Comparison of ENCODE assay signal across 8 cellular contexts in the genomic region with DNA sequence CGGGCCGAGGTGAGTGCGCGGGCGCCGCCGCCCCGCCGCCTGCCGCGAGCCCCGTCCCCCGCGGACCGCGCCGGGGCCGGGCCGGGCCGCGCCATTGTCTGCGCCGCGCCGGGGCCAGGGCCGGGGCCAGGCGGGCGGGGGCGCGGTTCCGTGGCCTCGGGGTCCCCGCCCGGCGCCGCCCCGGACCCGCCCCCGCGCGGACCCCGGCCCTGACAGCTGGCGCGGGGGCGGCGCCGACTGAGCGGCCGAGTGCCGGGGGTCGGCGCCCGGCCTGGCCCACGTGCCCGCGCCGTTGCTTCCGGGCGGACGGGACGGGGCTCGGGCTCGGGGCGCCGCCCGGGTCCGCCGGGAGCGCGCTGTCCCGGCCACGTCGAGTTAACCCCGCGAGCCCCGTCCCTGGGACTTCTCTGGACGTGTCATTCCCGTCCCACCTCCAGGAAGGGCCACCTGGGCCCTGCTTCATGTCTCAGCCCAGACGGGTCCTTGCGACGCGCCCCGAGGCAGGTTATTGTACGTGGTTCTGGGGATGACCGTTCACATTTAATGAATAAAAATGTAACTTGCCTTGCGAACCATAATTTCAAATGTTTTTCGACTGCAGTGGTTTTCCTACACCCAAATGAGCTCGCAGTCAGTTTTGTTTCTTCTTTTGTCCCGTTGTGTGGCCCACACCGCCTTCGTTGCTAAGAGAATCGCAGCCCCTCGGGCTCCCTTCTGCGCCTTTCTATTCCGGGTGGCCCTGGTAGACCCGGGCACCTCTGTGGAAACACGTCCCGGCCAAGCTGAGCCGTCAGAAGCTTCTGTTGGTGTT. TPM values are rescaled to one million over a fixed set of nuclear protein-coding genes. Genes with fewer than 3 reads are reported as not detected.
A peak's percentile ranks its signal among the peaks of the same experiment; 100 is the strongest.
DNase-seq lines count a peak whose midpoint lies in the region; ATAC-seq and TF ChIP-seq lines count a peak whose summit lies in the region.

No MANE protein-coding gene starts in this region.

- H3K4me1 ChIP-seq in psoas muscle, result peaks cover 21% of the 10 kb centered on the region

- H3K9me3 ChIP-seq in psoas muscle, result no peaks in the 10 kb centered on the region

- peak overlapping the region; percentile 74 for H3K4me3 ChIP-seq in psoas muscle

- peaks cover 0 to 1% of the 10 kb centered on the region in 2 donors for H3K36me3 Mint-ChIP-seq in activated T-cell treated with anti-CD3 and anti-CD28 coated beads, Interleukin-2, amount 50 U/mL, for 72 hours (ENCODE audit: insufficient read depth in 2 of 2)
- H3K36me3 Mint-ChIP-seq in glutamatergic neuron (ENCODE audit: unreplicated experiment), result no peaks in the 10 kb centered on the region

- H3K9me3 Mint-ChIP-seq in activated T-cell treated with anti-CD3 and anti-CD28 coated beads, Interleukin-2, amount 50 U/mL, for 72 hours, result no peaks in the 10 kb centered on the region
- H3K9me3 Mint-ChIP-seq in glutamatergic neuron (ENCODE audit: unreplicated experiment), result peaks cover 11% of the 10 kb centered on the region

- TF ChIP-seq CTCF in glutamatergic neuron (IDR thresholded peaks at IDR 0.05; ENCODE audit: partially characterized antibody, unreplicated experiment), result no peak
- TF ChIP-seq CTCF in psoas muscle (IDR thresholded peaks at IDR 0.05), result no peak

- ATAC-seq in GM21576 (IDR thresholded peaks at IDR 0.05; ENCODE audit: unreplicated experiment), result peak; percentile 27
- ATAC-seq in activated T-cell treated with anti-CD3 and anti-CD28 coated beads, Interleukin-2, amount 50 U/mL, for 72 hours (replicated peaks in 1 of 2), result peak; percentile 23 to 40
- no peak for ATAC-seq in psoas muscle

- 1 to 2% (median 1%) methylated on average over 40 to 99 of the region's 99 CpGs for WGBS in psoas muscle, 3 donors

- H3K4me3 Mint-ChIP-seq in activated T-cell treated with anti-CD3 and anti-CD28 coated beads, Interleukin-2, amount 50 U/mL, for 72 hours, result peak overlapping the region; percentile 89 to 99
- H3K4me3 Mint-ChIP-seq in glutamatergic neuron (ENCODE audit: unreplicated experiment), result peak overlapping the region; percentile 96

- H3K36me3 ChIP-seq in psoas muscle (ENCODE audit: insufficient read depth in 1 of 2, low read depth in 1 of 2), result no peaks in the 10 kb centered on the region

- peak; percentile 7 for DNase-seq in NCI-H345 (lab: John Stamatoyannopoulos, UW)
- DNase-seq in NCI-H345 treated with DMSO at 0.1 percent for 48 hours (lab: John Stamatoyannopoulos, UW; ENCODE audit: unreplicated experiment), result no peak
- peak; percentile 51 for DNase-seq in KBM-7
- DNase-seq in activated T-cell treated with anti-CD3 and anti-CD28 coated beads, Interleukin-2, amount 50 U/mL, for 72 hours, result peak; percentile 27 to 31
- DNase-seq in glutamatergic neuron, result peak; percentile 45
- DNase-seq in psoas muscle, result peak in 1 of 2 donors; percentile 61
- no peak for DNase-seq in SK-N-DZ (ENCODE audit: low spot score)

- H3K27me3 Mint-ChIP-seq in activated T-cell treated with anti-CD3 and anti-CD28 coated beads, Interleukin-2, amount 50 U/mL, for 72 hours (ENCODE audit: low read depth), result peaks cover 22% of the 10 kb centered on the region
- H3K27me3 Mint-ChIP-seq in glutamatergic neuron (ENCODE audit: unreplicated experiment), result peaks cover 18% of the 10 kb centered on the region

- in situ Hi-C loops in KBM-7 (cut with MboI; ENCODE audit: low pct_unique_long_range_greater_than_20kb, low sequenced_read_pairs), result no loop called here

- H3K27me3 ChIP-seq in psoas muscle (ENCODE audit: insufficient read depth in 3 of 3, low read length in 2 of 3), result peaks cover 0 to 15% (median 9%) of the 10 kb centered on the region in 3 donors

- peaks cover 46% of the 10 kb centered on the region for H3K4me1 Mint-ChIP-seq in activated T-cell treated with anti-CD3 and anti-CD28 coated beads, Interleukin-2, amount 50 U/mL, for 72 hours (ENCODE audit: low read depth)
- H3K4me1 Mint-ChIP-seq in glutamatergic neuron (ENCODE audit: low read depth, unreplicated experiment), result peaks cover 31% of the 10 kb centered on the region

- intact Hi-C loops in psoas muscle (cut with DNase I), result loop anchor here (2.0 to 10.0 kb wide), 2 partner anchors 61 to 65 kb away; partner anchors contain the start of genes ALG12 (in 2 of the 2) and CRELD2 (in 2 of the 2)

- peak overlapping the region; percentile 20 for H3K27ac ChIP-seq in psoas muscle

- H3K27ac Mint-ChIP-seq in activated T-cell treated with anti-CD3 and anti-CD28 coated beads, Interleukin-2, amount 50 U/mL, for 72 hours, result peak overlapping the region; percentile 97
- peak overlapping the region; percentile 95 for H3K27ac Mint-ChIP-seq in glutamatergic neuron (ENCODE audit: unreplicated experiment)

RNA-seq across cellular contexts. Expression of gene ZBED4, which starts 0.5 kb away (rescaled TPM):
- total RNA-seq in activated T-cell treated with anti-CD3 and anti-CD28 coated beads, Interleukin-2, amount 50 U/mL, for 72 hours, result 10 to 100 TPM; 22.3 to 23.6 TPM
- total RNA-seq in glutamatergic neuron (ENCODE audit: unreplicated experiment) (53.5 TPM), psoas muscle (1 to 10 TPM; 5.9 to 9.0 (median 8.3) TPM)
- polyA plus RNA-seq in psoas muscle, result 10 to 100 TPM in 1 of 3 donors, 1 to 10 TPM in 2; 3.3 to 17.9 (median 7.5) TPM
- 18.6 and 24.1 TPM in 2 replicates for polyA plus RNA-seq in SK-N-DZ (2014; cell fraction: cytosol; rRNA removed)
- polyA plus RNA-seq in SK-N-DZ (2014; cell fraction: nucleus; rRNA removed), result 11.3 and 17.6 TPM in 2 replicates

RNA-seq across cellular contexts. Expression of gene BRD1, which starts 26.5 kb away (rescaled TPM):
- 10 to 100 TPM; 42.3 to 43.4 TPM for total RNA-seq in activated T-cell treated with anti-CD3 and anti-CD28 coated beads, Interleukin-2, amount 50 U/mL, for 72 hours
- total RNA-seq in glutamatergic neuron (ENCODE audit: unreplicated experiment), result 73.7 TPM
- total RNA-seq in psoas muscle, result 10 to 100 TPM; 16.9 to 22.9 (median 20.3) TPM
- polyA plus RNA-seq in psoas muscle, result 10 to 100 TPM in 2 of 3 donors, 1 to 10 TPM in 1; 7.9 to 12.8 (median 10.1) TPM
- polyA plus RNA-seq in SK-N-DZ (2014; cell fraction: cytosol; rRNA removed), result 32.5 and 43.0 TPM in 2 replicates
- polyA plus RNA-seq in SK-N-DZ (2014; cell fraction: nucleus; rRNA removed), result 51.0 and 58.3 TPM in 2 replicates

Comparison
In these comparisons a context has a peak if more than half of its experiments do, and no peak if none do; other contexts are left out.
1. DNase-seq: peak in NCI-H345 (single experiment), KBM-7 (single experiment), activated T-cell treated with anti-CD3 and anti-CD28 coated beads, Interleukin-2, amount 50 U/mL, for 72 hours (2 of 2) and glutamatergic neuron (single experiment); none in NCI-H345 treated with DMSO at 0.1 percent for 48 hours (single experiment) and SK-N-DZ (single experiment).
2. ATAC-seq: peak in GM21576 (single experiment) and activated T-cell treated with anti-CD3 and anti-CD28 coated beads, Interleukin-2, amount 50 U/mL, for 72 hours (2 of 2); none in psoas muscle (0 of 4).